Comparison of ENCODE assay signal across 22 cellular contexts in the genomic region with DNA sequence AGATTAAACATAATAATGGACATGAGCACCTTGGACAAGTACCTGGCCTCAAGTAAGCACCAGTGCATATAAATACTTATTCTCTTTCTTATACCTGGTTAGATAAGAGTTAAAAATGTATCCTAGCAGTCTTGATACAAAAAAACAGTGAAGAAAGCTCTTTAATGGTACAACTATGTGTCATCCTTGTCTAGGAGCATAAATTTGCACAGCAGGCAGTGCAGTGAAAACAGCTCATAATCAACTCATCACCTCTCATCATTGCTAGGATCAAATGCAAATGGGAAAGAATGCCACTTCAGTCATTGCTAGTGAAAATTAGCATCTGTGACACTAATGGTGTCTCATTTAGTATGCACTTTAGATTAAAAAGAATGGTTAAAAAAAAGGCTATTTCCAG. TPM values are rescaled to one million over a fixed set of nuclear protein-coding genes. Genes with fewer than 3 reads are reported as not detected.
DNase-seq lines count a peak whose midpoint lies in the region; ATAC-seq lines count a peak whose summit lies in the region.
"Had no signal": no experiment of that assay in that cellular context is flagged by ENCODE, and none has a peak within 500 bp of the region (broad histone marks: within the 10 kb centered on the region; RNA-seq: fewer than 3 reads in every experiment).

No MANE protein-coding gene starts in this region.

- H3K4me1 Mint-ChIP-seq in activated T-cell treated with anti-CD3 and anti-CD28 coated beads, Interleukin-2, amount 50 U/mL, for 4 hours (ENCODE audit: low read depth): peaks cover 82% of the 10 kb centered on the region
- H3K4me1 Mint-ChIP-seq in activated naive CD8-positive, alpha-beta T cell (ENCODE audit: low read depth): peaks cover 86% of the 10 kb centered on the region

- in situ Hi-C loops in KBM-7 (cut with MboI; ENCODE audit: low pct_unique_long_range_greater_than_20kb, low sequenced_read_pairs): no loop called here

- H3K9me3 Mint-ChIP-seq in activated T-cell treated with anti-CD3 and anti-CD28 coated beads, Interleukin-2, amount 50 U/mL, for 4 hours: peaks cover 22% of the 10 kb centered on the region
- H3K9me3 Mint-ChIP-seq in activated naive CD8-positive, alpha-beta T cell (ENCODE audit: low read depth): no peaks in the 10 kb centered on the region

- peak overlapping the region; percentile 100 for H3K27ac Mint-ChIP-seq in activated naive CD8-positive, alpha-beta T cell

- H3K4me3 Mint-ChIP-seq in activated T-cell treated with anti-CD3 and anti-CD28 coated beads, Interleukin-2, amount 50 U/mL, for 4 hours: peak overlapping the region; percentile 94
- peak overlapping the region; percentile 94 for H3K4me3 Mint-ChIP-seq in activated naive CD8-positive, alpha-beta T cell

- peaks cover 62% of the 10 kb centered on the region for H3K36me3 Mint-ChIP-seq in activated T-cell treated with anti-CD3 and anti-CD28 coated beads, Interleukin-2, amount 50 U/mL, for 4 hours (ENCODE audit: insufficient read depth)
- H3K36me3 Mint-ChIP-seq in activated naive CD8-positive, alpha-beta T cell: peaks cover 28% of the 10 kb centered on the region

- peak; percentile 41 to 42 for ATAC-seq in activated T-cell treated with anti-CD3 and anti-CD28 coated beads, Interleukin-2, amount 50 U/mL, for 4 hours
- peak; percentile 33 for ATAC-seq in stimulated activated naive CD8-positive, alpha-beta T cell treated with anti-CD3 and anti-CD28 coated beads, Interleukin-15, Interleukin-2, amounts not matched to agents 100 U/mL and 50 U/mL, for 24 hours
- ATAC-seq in GM18909 (IDR thresholded peaks at IDR 0.05; ENCODE audit: poor library complexity, unreplicated experiment): no peak
- ATAC-seq: left cardiac atrium, psoas muscle had no signal

- no peaks in the 10 kb centered on the region for H3K27me3 Mint-ChIP-seq in activated T-cell treated with anti-CD3 and anti-CD28 coated beads, Interleukin-2, amount 50 U/mL, for 4 hours (ENCODE audit: low read depth)
- H3K27me3 Mint-ChIP-seq in activated naive CD8-positive, alpha-beta T cell: no peaks in the 10 kb centered on the region

- DNase-seq in activated T-cell treated with anti-CD3 and anti-CD28 coated beads, Interleukin-2, amount 50 U/mL, for 4 hours: no peak
- no peak for DNase-seq in activated T-cell treated with anti-CD3 and anti-CD28 coated beads, Interleukin-2, amount 50 U/mL, for 1 hour
- DNase-seq in KBM-7 (peak; percentile 18), hepatic stellate cell (ENCODE audit: low spot score) (no peak)
- no peak for DNase-seq in stimulated activated naive CD8-positive, alpha-beta T cell treated with anti-CD3 and anti-CD28 coated beads, Interleukin-15, Interleukin-2, amounts not matched to agents 100 U/mL and 50 U/mL, for 24 hours
- DNase-seq: ACHN; activated CD4-positive, alpha-beta T cell treated with anti-CD3 and anti-CD28 coated beads, Interleukin-2, amount 50 U/mL, for 4 hours; brain microvascular endothelial cell; Calu3; effector CD4-positive, alpha-beta T cell; Karpas-422; left cardiac atrium; mesenchymal stem cell; MV-4-11; NCI-H2171; NCI-H524 treated with DMSO at 0.1 percent for 48 hours; psoas muscle; SHP77 treated with DMSO at 0.1 percent for 48 hours; substantia nigra had no signal

RNA-seq across cellular contexts. Expression of a gene that starts 7.6 kb away (rescaled TPM):
- 100 to 1,000 TPM in 1 of 3 donors, 10 to 100 TPM in 2; 54.0 to 107 (median 73.5) TPM for total RNA-seq in activated T-cell treated with anti-CD3 and anti-CD28 coated beads, Interleukin-2, amount 50 U/mL, for 4 hours
- total RNA-seq: Daoy had no signal
